11 cellular contexts compared by ENCODE assay signal in the genomic region with DNA sequence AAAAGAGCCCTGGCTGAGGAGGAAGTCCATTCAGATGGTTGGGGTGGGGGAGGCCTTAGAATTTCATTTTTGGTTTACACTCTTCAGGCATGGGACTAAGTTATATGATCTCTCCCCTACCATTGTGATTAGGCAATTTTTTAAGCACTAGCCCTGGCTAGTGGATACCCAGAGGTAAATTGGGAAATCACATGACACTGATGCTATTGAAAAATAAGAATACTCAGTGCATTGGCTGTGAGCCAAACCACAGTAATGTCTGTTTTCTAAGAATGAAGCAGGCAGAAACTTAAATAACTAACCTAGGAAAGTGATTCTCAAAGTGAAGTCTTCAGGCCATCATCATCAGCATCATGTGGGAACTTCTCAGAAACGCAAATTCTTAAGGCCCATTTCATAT.
DNase-seq lines count a peak whose midpoint lies in the region; ATAC-seq and TF ChIP-seq lines count a peak whose summit lies in the region.
"Had no signal": no experiment of that assay in that cellular context is flagged by ENCODE, and none has a peak within 500 bp of the region (broad histone marks: within the 10 kb centered on the region; RNA-seq: fewer than 3 reads in every experiment).

No MANE protein-coding gene starts in this region.

- intact Hi-C loops in MCF 10A (cut with micrococcal nuclease), result no loop called here
- intact Hi-C loops in breast epithelium (cut with DNase I; ENCODE audit: low total_unique reads), result loop anchor here (10.0 kb wide), 1 partner anchor 1242 kb away; no protein-coding TSS in a partner anchor
- intact Hi-C loops in PC-3 (cut with micrococcal nuclease), result no loop called here

- no peaks in the 10 kb centered on the region for H4K20me1 ChIP-seq in PC-3 (ENCODE audit: low read length)

- H3K4me3 Mint-ChIP-seq in MCF 10A (ENCODE audit: unreplicated experiment), result no peak overlapping the region
- H3K4me3 Mint-ChIP-seq in stimulated activated naive B cell treated with anti-CD40 and anti-IgM and Interleukin-4, amounts not matched to agents 10 μg/mL and 1 μg/mL and 100 μg/mL, for 72 hours, result no peak overlapping the region
- H3K4me3 Mint-ChIP-seq: T-cell had no signal

- TF ChIP-seq CTCF in MCF 10A (IDR thresholded peaks at IDR 0.05; ENCODE audit: unreplicated experiment) (no peak), breast epithelium (IDR thresholded peaks at IDR 0.05) (no peak), PC-3 (conservative IDR thresholded peaks at IDR 0.05; ENCODE audit: low read depth, low read length) (no peak)

- H3K9ac ChIP-seq in PC-3 (ENCODE audit: low read length), result no peak overlapping the region

- no peak overlapping the region for H2AFZ ChIP-seq in PC-3 (ENCODE audit: low read length)

- peaks cover 8% of the 10 kb centered on the region for H3K9me3 Mint-ChIP-seq in MCF 10A (ENCODE audit: unreplicated experiment)
- H3K9me3 Mint-ChIP-seq in stimulated activated naive B cell treated with anti-CD40 and anti-IgM and Interleukin-4, amounts not matched to agents 10 μg/mL and 1 μg/mL and 100 μg/mL, for 72 hours, result no peaks in the 10 kb centered on the region
- H3K9me3 Mint-ChIP-seq: T-cell had no signal

- H3K27ac ChIP-seq in breast epithelium, result no peak overlapping the region
- H3K27ac ChIP-seq in PC-3 (ENCODE audit: low read length), result no peak overlapping the region
- H3K27ac ChIP-seq: neutrophil had no signal

- H3K4me1 ChIP-seq in breast epithelium (no peaks in the 10 kb centered on the region), PC-3 (ENCODE audit: insufficient read depth, low read length) (no peaks in the 10 kb centered on the region)

- H3K4me3 ChIP-seq in breast epithelium (no peak overlapping the region), PC-3 (ENCODE audit: low read length) (no peak overlapping the region)

- peak; percentile 52 for DNase-seq in MCF 10A (ENCODE audit: unreplicated experiment)
- no peak for DNase-seq in breast epithelium (ENCODE audit: low spot score in 2 of 2)
- peak; percentile 35 for DNase-seq in PC-3
- no peak for DNase-seq in stimulated activated naive B cell treated with anti-CD40 and anti-IgM and Interleukin-4, amounts not matched to agents 10 μg/mL and 1 μg/mL and 100 μg/mL, for 72 hours
- no peak for DNase-seq in NCI-H345 treated with DMSO at 0.1 percent for 48 hours (lab: John Stamatoyannopoulos, UW; ENCODE audit: unreplicated experiment)
- no peak for DNase-seq in NCI-H446 (lab: John Stamatoyannopoulos, UW)
- no peak for DNase-seq in AG08395 (ENCODE audit: low spot score)
- DNase-seq: KG1 had no signal

- no peak overlapping the region for H3K4me2 ChIP-seq in PC-3 (ENCODE audit: low read length)

- ATAC-seq in HG03025 (IDR thresholded peaks at IDR 0.05; ENCODE audit: low FRiP score, unreplicated experiment) (peak; percentile 66), PC-3 (no peak)
- ATAC-seq in stimulated activated naive B cell treated with anti-CD40 and anti-IgM and Interleukin-4, amounts not matched to agents 10 μg/mL and 1 μg/mL and 100 μg/mL, for 72 hours (replicated peaks), result peak; percentile 25 to 62
- ATAC-seq: T-cell had no signal

- no peaks in the 10 kb centered on the region for H3K79me2 ChIP-seq in PC-3 (ENCODE audit: low read length)

- no peak for TF ChIP-seq POLR2A in breast epithelium (IDR thresholded peaks at IDR 0.05)

- POLR2A ChIA-PET in MCF 10A (lab: Yijun Ruan, JAX), result no interaction called here
- POLR2A ChIA-PET in PC-3 (lab: Charles Lee; ENCODE audit: unreplicated experiment), result no interaction called here

- BruUV-seq in MCF 10A (replicated peaks; lab: Mats Ljungman, UMichigan) (no TSS peak), PC-3 (replicated peaks; lab: Mats Ljungman, UMichigan) (no TSS peak)

- H3K36me3 Mint-ChIP-seq in MCF 10A (ENCODE audit: insufficient read depth, unreplicated experiment), result no peaks in the 10 kb centered on the region
- H3K36me3 Mint-ChIP-seq in stimulated activated naive B cell treated with anti-CD40 and anti-IgM and Interleukin-4, amounts not matched to agents 10 μg/mL and 1 μg/mL and 100 μg/mL, for 72 hours, result no peaks in the 10 kb centered on the region
- H3K36me3 Mint-ChIP-seq: T-cell had no signal

- H3K36me3 ChIP-seq in breast epithelium, result no peaks in the 10 kb centered on the region
- no peaks in the 10 kb centered on the region for H3K36me3 ChIP-seq in PC-3 (ENCODE audit: low read depth, low read length)
- H3K36me3 ChIP-seq: neutrophil had no signal

- no peaks in the 10 kb centered on the region for H3K9me3 ChIP-seq in breast epithelium
- H3K9me3 ChIP-seq in PC-3 (ENCODE audit: low read length), result no peaks in the 10 kb centered on the region
- H3K9me3 ChIP-seq: neutrophil had no signal

- peaks cover 64% of the 10 kb centered on the region for H3K27me3 Mint-ChIP-seq in MCF 10A (ENCODE audit: insufficient read depth, unreplicated experiment)
- H3K27me3 Mint-ChIP-seq in stimulated activated naive B cell treated with anti-CD40 and anti-IgM and Interleukin-4, amounts not matched to agents 10 μg/mL and 1 μg/mL and 100 μg/mL, for 72 hours, result peaks cover 0 to 4% of the 10 kb centered on the region in 2 donors

- H3K9me2 ChIP-seq in PC-3 (replicated peaks; ENCODE audit: low read length), result no peaks in the 10 kb centered on the region

- no peaks in the 10 kb centered on the region for H3K4me1 Mint-ChIP-seq in MCF 10A (ENCODE audit: insufficient read depth, unreplicated experiment)
- H3K4me1 Mint-ChIP-seq in stimulated activated naive B cell treated with anti-CD40 and anti-IgM and Interleukin-4, amounts not matched to agents 10 μg/mL and 1 μg/mL and 100 μg/mL, for 72 hours, result peaks cover 7 to 15% of the 10 kb centered on the region in 2 donors

- no peaks in the 10 kb centered on the region for H3F3A ChIP-seq in PC-3 (ENCODE audit: low read length, unreplicated experiment)

- CTCF ChIA-PET in MCF 10A (lab: Yijun Ruan, JAX) (no interaction called here), PC-3 (lab: Charles Lee) (no interaction called here)

- H3K27me3 ChIP-seq in breast epithelium (peaks cover 0 to 5% of the 10 kb centered on the region in 2 donors), PC-3 (ENCODE audit: low read length) (no peaks in the 10 kb centered on the region)
- H3K27me3 ChIP-seq: neutrophil had no signal

- no peak overlapping the region for H3K27ac Mint-ChIP-seq in MCF 10A (ENCODE audit: low read depth, unreplicated experiment)
- H3K27ac Mint-ChIP-seq in stimulated activated naive B cell treated with anti-CD40 and anti-IgM and Interleukin-4, amounts not matched to agents 10 μg/mL and 1 μg/mL and 100 μg/mL, for 72 hours, result no peak overlapping the region
- H3K27ac Mint-ChIP-seq: T-cell had no signal

Comparison
In these comparisons a context has a peak if more than half of its experiments do, and no peak if none do; other contexts are left out.
1. DNase-seq: peak in MCF 10A (single experiment) and PC-3 (single experiment); none in breast epithelium (0 of 2), stimulated activated naive B cell treated with anti-CD40 and anti-IgM and Interleukin-4, amounts not matched to agents 10 μg/mL and 1 μg/mL and 100 μg/mL, for 72 hours (single experiment), NCI-H345 treated with DMSO at 0.1 percent for 48 hours (single experiment), NCI-H446 (0 of 2) and AG08395 (single experiment).